ENCODE assay signal across 27 cellular contexts in the genomic region with DNA sequence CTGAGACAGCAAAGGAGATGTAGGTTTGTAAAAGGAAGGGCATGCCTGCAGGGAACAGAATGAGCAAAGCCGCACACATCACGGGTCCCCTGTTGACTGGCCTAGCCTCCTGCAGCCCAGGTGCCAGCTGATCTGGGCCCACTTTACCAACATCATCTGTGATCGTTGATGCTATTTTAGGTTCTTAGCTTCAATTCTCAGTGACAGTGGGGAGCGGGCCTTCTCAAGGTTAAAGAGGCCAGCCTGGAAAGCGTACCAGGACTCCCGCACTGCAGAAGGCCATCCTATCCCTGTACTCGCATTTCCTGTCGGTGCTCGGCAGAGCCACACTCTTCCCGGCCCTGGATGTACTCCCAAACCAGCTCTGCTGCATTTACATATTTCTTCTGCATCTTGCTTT.
"Had no signal": no experiment of that assay in that cellular context is flagged by ENCODE, and none has a peak within 500 bp of the region (broad histone marks: within the 10 kb centered on the region; RNA-seq: fewer than 3 reads in every experiment).

No MANE protein-coding gene starts in this region.

- H3K27me3 ChIP-seq: neutrophil, ovary, right atrium auricular region, right lobe of liver, thyroid gland, transverse colon, upper lobe of left lung had no signal

- H3K36me3 ChIP-seq: heart left ventricle, left ventricle myocardium inferior, neutrophil, ovary, right atrium auricular region, right lobe of liver, thyroid gland, transverse colon, upper lobe of left lung had no signal

- H3K36me3 Mint-ChIP-seq: immature natural killer cell; mesothelial cell of epicardium; naive thymus-derived CD4-positive, alpha-beta T cell; stimulated activated memory B cell treated with anti-CD40 and anti-IgM and Interleukin-4, amounts not matched to agents 10 μg/mL and 1 μg/mL and 100 μg/mL, for 72 hours had no signal

- H3K4me3 Mint-ChIP-seq: immature natural killer cell; mesothelial cell of epicardium; naive thymus-derived CD4-positive, alpha-beta T cell; natural killer cell treated with Interleukin-12 subunit alpha and Interleukin-12 subunit beta and Interleukin-15 and Interleukin-18, amount 100 ng/mL, for 72 hours; stimulated activated memory B cell treated with anti-CD40 and anti-IgM and Interleukin-4, amounts not matched to agents 10 μg/mL and 1 μg/mL and 100 μg/mL, for 72 hours; stimulated activated naive CD8-positive, alpha-beta T cell treated with anti-CD3 and anti-CD28 coated beads, Interleukin-15, amount 100 ng/mL, for 72 hours had no signal

- H3K4me2 ChIP-seq: smooth muscle cell had no signal

- H3K9me3 Mint-ChIP-seq: mesothelial cell of epicardium had no signal

- H3K9me3 ChIP-seq: heart left ventricle, left ventricle myocardium inferior, neutrophil, ovary, right atrium auricular region, right lobe of liver, thyroid gland, transverse colon, upper lobe of left lung had no signal

- DNase-seq: heart left ventricle; hypothalamus; immature natural killer cell; left ventricle myocardium inferior; mesendoderm; naive thymus-derived CD4-positive, alpha-beta T cell; occipital lobe; ovary; stimulated activated CD4-positive, alpha-beta T cell treated with anti-CD3 and anti-CD28 coated beads, Interleukin-1b, Interleukin-23, amount 100 ng/mL, for 48 hours; stimulated activated CD4-positive, alpha-beta T cell treated with anti-CD3 and anti-CD28 coated beads, Interleukin-2, amount 100 ng/mL, for 48 hours; stimulated activated CD4-positive, alpha-beta T cell treated with anti-CD3 and anti-CD28 coated beads, Interleukin-4, amount 100 ng/mL, for 4 hours; stimulated activated CD8-positive, alpha-beta memory T cell treated with anti-CD3 and anti-CD28 coated beads, Interleukin-4, amount 100 ng/mL, for 48 hours; stimulated activated naive CD4-positive, alpha-beta T cell treated with Interleukin-2 at 50 U/mL for 16 hours; stimulated activated naive CD8-positive, alpha-beta T cell treated with anti-CD3 and anti-CD28 coated beads, Interleukin-15, amount 100 ng/mL, for 72 hours; substantia nigra; thyroid gland; transverse colon; upper lobe of left lung had no signal

- H3K27ac ChIP-seq: heart left ventricle, left ventricle myocardium inferior, neutrophil, ovary, right atrium auricular region, right lobe of liver, thyroid gland, transverse colon, upper lobe of left lung had no signal

- H3K4me1 ChIP-seq: heart left ventricle, left ventricle myocardium inferior, right atrium auricular region, right lobe of liver, thyroid gland, transverse colon, upper lobe of left lung had no signal

- H3K27me3 Mint-ChIP-seq: natural killer cell treated with Interleukin-12 subunit alpha and Interleukin-12 subunit beta and Interleukin-15 and Interleukin-18, amount 100 ng/mL, for 72 hours; stimulated activated memory B cell treated with anti-CD40 and anti-IgM and Interleukin-4, amounts not matched to agents 10 μg/mL and 1 μg/mL and 100 μg/mL, for 72 hours; stimulated activated naive CD8-positive, alpha-beta T cell treated with anti-CD3 and anti-CD28 coated beads, Interleukin-15, amount 100 ng/mL, for 72 hours had no signal

- ATAC-seq: naive thymus-derived CD4-positive, alpha-beta T cell; stimulated activated memory B cell treated with anti-CD40 and anti-IgM and Interleukin-4, amounts not matched to agents 10 μg/mL and 1 μg/mL and 100 μg/mL, for 72 hours; stimulated activated naive CD8-positive, alpha-beta T cell treated with anti-CD3 and anti-CD28 coated beads, Interleukin-15, amount 100 ng/mL, for 72 hours had no signal

- H3K4me1 Mint-ChIP-seq: immature natural killer cell; mesothelial cell of epicardium; naive thymus-derived CD4-positive, alpha-beta T cell; stimulated activated memory B cell treated with anti-CD40 and anti-IgM and Interleukin-4, amounts not matched to agents 10 μg/mL and 1 μg/mL and 100 μg/mL, for 72 hours; stimulated activated naive CD8-positive, alpha-beta T cell treated with anti-CD3 and anti-CD28 coated beads, Interleukin-15, amount 100 ng/mL, for 72 hours had no signal

- H3K27ac Mint-ChIP-seq: immature natural killer cell; mesothelial cell of epicardium; naive thymus-derived CD4-positive, alpha-beta T cell; natural killer cell treated with Interleukin-12 subunit alpha and Interleukin-12 subunit beta and Interleukin-15 and Interleukin-18, amount 100 ng/mL, for 72 hours; progenitor cell of endocrine pancreas; stimulated activated memory B cell treated with anti-CD40 and anti-IgM and Interleukin-4, amounts not matched to agents 10 μg/mL and 1 μg/mL and 100 μg/mL, for 72 hours; stimulated activated naive CD8-positive, alpha-beta T cell treated with anti-CD3 and anti-CD28 coated beads, Interleukin-15, amount 100 ng/mL, for 72 hours had no signal

- H3K4me3 ChIP-seq: heart left ventricle, left ventricle myocardium inferior, lung, ovary, right atrium auricular region, right lobe of liver, smooth muscle cell, thyroid gland, transverse colon, upper lobe of left lung had no signal
